27 cellular contexts compared by ENCODE assay signal in the genomic region with DNA sequence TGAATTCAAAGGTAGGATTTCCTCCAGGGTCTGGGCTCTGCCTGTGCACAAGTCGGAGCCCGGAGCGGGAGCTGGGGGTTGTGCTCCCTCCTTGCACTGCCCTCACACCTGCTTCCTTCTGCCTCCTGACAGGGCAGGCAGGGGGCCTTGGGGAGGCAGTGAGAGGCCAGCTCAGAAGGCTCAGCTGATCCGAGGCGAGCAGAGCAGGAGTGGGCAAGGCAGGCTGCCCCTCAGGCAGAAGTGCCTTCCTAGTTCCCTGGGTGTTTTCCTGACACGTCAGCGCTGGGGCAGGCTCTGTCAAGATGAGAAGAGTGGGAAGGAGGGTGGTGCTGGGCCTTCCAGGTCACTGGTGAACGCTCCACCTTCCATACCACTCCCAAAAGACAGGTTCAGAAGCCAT. TPM values are rescaled to one million over a fixed set of nuclear protein-coding genes. Genes with fewer than 3 reads are reported as not detected.
DNase-seq lines count a peak whose midpoint lies in the region; ATAC-seq and TF ChIP-seq lines count a peak whose summit lies in the region.
"Had no signal": no experiment of that assay in that cellular context is flagged by ENCODE, and none has a peak within 500 bp of the region (broad histone marks: within the 10 kb centered on the region; RNA-seq: fewer than 3 reads in every experiment).

No MANE protein-coding gene starts in this region.

- H3K9ac ChIP-seq in iPS-15b (ENCODE audit: low read depth, low read length): peak overlapping the region; percentile 47

- H3K4me3 ChIP-seq in HEK293 (ENCODE audit: low read depth, low read length) (no peak overlapping the region), iPS-15b (ENCODE audit: low read depth, low read length) (no peak overlapping the region), gastrocnemius medialis (no peak overlapping the region)
- H3K4me3 ChIP-seq: pancreas, right atrium auricular region had no signal

- no peaks in the 10 kb centered on the region for H3K9me3 ChIP-seq in HEK293 (ENCODE audit: control insufficient read depth, insufficient read depth, low read depth, low read length)
- H3K9me3 ChIP-seq in iPS-15b (ENCODE audit: control insufficient read depth, insufficient read depth, low read length): no peaks in the 10 kb centered on the region
- no peaks in the 10 kb centered on the region for H3K9me3 ChIP-seq in gastrocnemius medialis
- H3K9me3 ChIP-seq: pancreas, right atrium auricular region had no signal

- H3K4me1 Mint-ChIP-seq in activated T-helper 17 cell treated with anti-CD3 and anti-CD28 coated beads, Interleukin-2, amount 50 U/mL, for 72 hours: no peaks in the 10 kb centered on the region

- no peak overlapping the region for H3K27ac ChIP-seq in HEK293 (ENCODE audit: extremely low read depth, low read depth, low read length)
- peak overlapping the region in 3 of 4 donors; percentile 32 to 55 (median 34) for H3K27ac ChIP-seq in gastrocnemius medialis
- H3K27ac ChIP-seq: pancreas, right atrium auricular region, VCaP had no signal

- no peak for TF ChIP-seq CTCF in HEK293 (tag by site-specific recombination; IDR thresholded peaks at IDR 0.05)
- TF ChIP-seq CTCF in gastrocnemius medialis (IDR thresholded peaks at IDR 0.05 in 4 of 5, conservative IDR thresholded peaks at IDR 0.05 in 1 of 5): no peak

- CTCF ChIA-PET in HEK293 (lab: Yijun Ruan, JAX): interaction anchor here (4.7 kb wide), 1 partner anchor 11 kb away, joined by 29 read pairs; no protein-coding TSS in a partner anchor

- no peak for ATAC-seq in activated T-helper 17 cell treated with anti-CD3 and anti-CD28 coated beads, Interleukin-2, amount 50 U/mL, for 72 hours (replicated peaks)
- ATAC-seq in gastrocnemius medialis (no peak), HG03159 (IDR thresholded peaks at IDR 0.05; ENCODE audit: unreplicated experiment) (no peak)
- ATAC-seq: natural killer cell; pancreas; stimulated activated memory B cell treated with anti-CD40 and anti-IgM and Interleukin-4, amounts not matched to agents 10 μg/mL and 1 μg/mL and 100 μg/mL, for 72 hours had no signal

- H3K27ac Mint-ChIP-seq in activated T-helper 17 cell treated with anti-CD3 and anti-CD28 coated beads, Interleukin-2, amount 50 U/mL, for 72 hours: peak overlapping the region; percentile 43
- H3K27ac Mint-ChIP-seq: stimulated activated memory B cell treated with anti-CD40 and anti-IgM and Interleukin-4, amounts not matched to agents 10 μg/mL and 1 μg/mL and 100 μg/mL, for 72 hours; T-helper 2 cell treated with Interferon-gamma antibody and Interleukin-4, amounts not matched to agents 5 μg/mL and 100 μg/mL, for 36 hours had no signal

- peaks cover 40% of the 10 kb centered on the region for H3K36me3 Mint-ChIP-seq in activated T-helper 17 cell treated with anti-CD3 and anti-CD28 coated beads, Interleukin-2, amount 50 U/mL, for 72 hours (ENCODE audit: low read depth)
- H3K36me3 Mint-ChIP-seq: natural killer cell had no signal

- no peak for DNase-seq in gastrocnemius medialis
- DNase-seq in effector CD8-positive, alpha-beta T cell (lab: John Stamatoyannopoulos, UW): no peak
- DNase-seq in mucosa of gallbladder (ENCODE audit: low spot score): no peak
- DNase-seq: activated CD4-positive, alpha-beta T cell treated with anti-CD3 and anti-CD28 coated beads, Interleukin-2, amount 50 U/mL, for 1 hour; activated naive CD4-positive, alpha-beta T cell treated with anti-CD3 and anti-CD28 coated beads for 36 hours; C1 segment of cervical spinal cord; COR-L47; cortex of kidney; DMS79; GF-D8; hypothalamus; natural killer cell; NCI-H1436; NCI-H2107; NCI-H446 treated with DMSO at 0.1 percent for 48 hours; stimulated activated CD4-positive, alpha-beta T cell treated with anti-CD3 and anti-CD28 coated beads, Interleukin-12 subunit alpha, Interleukin-12 subunit beta, amount 100 ng/mL, for 4 hours; stimulated activated CD4-positive, alpha-beta T cell treated with anti-CD3 and anti-CD28 coated beads, Interleukin-4, amount 100 ng/mL, for 24 hours; substantia nigra had no signal

- POLR2A ChIA-PET in HEK293 (lab: Yijun Ruan, JAX): no interaction called here

- H3K36me3 ChIP-seq in HEK293 (ENCODE audit: control insufficient read depth in 2 of 2, insufficient read depth in 1 of 2, low read length in 2 of 2): peaks cover 0 to 39% of the 10 kb centered on the region in 2 experiments; a peak in 1 of 3 replicates
- no peaks in the 10 kb centered on the region for H3K36me3 ChIP-seq in iPS-15b (ENCODE audit: control insufficient read depth, insufficient read depth, low read length)
- no peaks in the 10 kb centered on the region for H3K36me3 ChIP-seq in gastrocnemius medialis
- H3K36me3 ChIP-seq: pancreas had no signal

- intact Hi-C loops in gastrocnemius medialis (cut with DNase I; ENCODE audit: low total_unique reads): no loop called here

- H3K27me3 ChIP-seq in iPS-15b (ENCODE audit: control insufficient read depth, insufficient read depth, low read length) (no peaks in the 10 kb centered on the region), gastrocnemius medialis (no peaks in the 10 kb centered on the region)
- H3K27me3 ChIP-seq: right atrium auricular region had no signal

- no peaks in the 10 kb centered on the region for H3K27me3 Mint-ChIP-seq in activated T-helper 17 cell treated with anti-CD3 and anti-CD28 coated beads, Interleukin-2, amount 50 U/mL, for 72 hours
- H3K27me3 Mint-ChIP-seq: stimulated activated memory B cell treated with anti-CD40 and anti-IgM and Interleukin-4, amounts not matched to agents 10 μg/mL and 1 μg/mL and 100 μg/mL, for 72 hours had no signal

- H3K9me3 Mint-ChIP-seq in activated T-helper 17 cell treated with anti-CD3 and anti-CD28 coated beads, Interleukin-2, amount 50 U/mL, for 72 hours: no peaks in the 10 kb centered on the region
- H3K9me3 Mint-ChIP-seq: activated naive CD4-positive, alpha-beta T cell treated with anti-CD3 and anti-CD28 coated beads for 36 hours; natural killer cell; stimulated activated memory B cell treated with anti-CD40 and anti-IgM and Interleukin-4, amounts not matched to agents 10 μg/mL and 1 μg/mL and 100 μg/mL, for 72 hours; T-helper 2 cell treated with Interferon-gamma antibody and Interleukin-4, amounts not matched to agents 5 μg/mL and 100 μg/mL, for 36 hours had no signal

- H3K4me1 ChIP-seq in HEK293 (ENCODE audit: control insufficient read depth, insufficient read depth, low read length) (peaks cover 8% of the 10 kb centered on the region; the same call in 1 of the 2 replicates), iPS-15b (ENCODE audit: control insufficient read depth, insufficient read depth, low read length) (no peaks in the 10 kb centered on the region), gastrocnemius medialis (peaks cover 0 to 9% of the 10 kb centered on the region in 2 donors)
- H3K4me1 ChIP-seq: pancreas had no signal

- no peak overlapping the region for H3K4me3 Mint-ChIP-seq in activated T-helper 17 cell treated with anti-CD3 and anti-CD28 coated beads, Interleukin-2, amount 50 U/mL, for 72 hours
- H3K4me3 Mint-ChIP-seq: activated naive CD4-positive, alpha-beta T cell treated with anti-CD3 and anti-CD28 coated beads for 36 hours; natural killer cell; stimulated activated memory B cell treated with anti-CD40 and anti-IgM and Interleukin-4, amounts not matched to agents 10 μg/mL and 1 μg/mL and 100 μg/mL, for 72 hours; T-helper 2 cell treated with Interferon-gamma antibody and Interleukin-4, amounts not matched to agents 5 μg/mL and 100 μg/mL, for 36 hours had no signal

- in situ Hi-C loops in gastrocnemius medialis (cut with MboI; ENCODE audit: low sequenced_read_pairs in 4 of 4): no loop called here

- TF ChIP-seq POLR2A in gastrocnemius medialis (IDR thresholded peaks at IDR 0.05): no peak

TF ChIP-seq in HEK293, 187 proteins besides CTCF, POLR2A, EP300 and RAD21:
- TF ChIP-seq ZNF600 (tag by site-specific recombination; IDR thresholded peaks at IDR 0.05): peak; percentile 64
- no peak for TF ChIP-seq SCRT2 (tag by site-specific recombination; IDR thresholded peaks at IDR 0.05)
TF ChIP-seq in HEK293: peak in this region for 1.

RNA-seq across cellular contexts. Expression of a gene that starts 5.5 kb away (rescaled TPM):
- 100 to 1,000 TPM; 113 to 224 TPM for total RNA-seq in activated T-helper 17 cell treated with anti-CD3 and anti-CD28 coated beads, Interleukin-2, amount 50 U/mL, for 72 hours
- total RNA-seq in gastrocnemius medialis (100 to 1,000 TPM in 3 of 4 donors, 10 to 100 TPM in 1; 73.9 to 157 (median 115) TPM), mucosa of gallbladder (108 TPM)

RNA-seq across cellular contexts. Expression of a gene that starts 52.7 kb away (rescaled TPM):
- total RNA-seq in activated T-helper 17 cell treated with anti-CD3 and anti-CD28 coated beads, Interleukin-2, amount 50 U/mL, for 72 hours: 1 to 10 TPM; 7.1 to 7.8 TPM
- total RNA-seq in gastrocnemius medialis (1 to 10 TPM; 1.3 to 8.6 (median 3.8) TPM), mucosa of gallbladder (14.4 TPM)

RNA-seq across cellular contexts. Expression of a gene that starts 53.6 kb away (rescaled TPM):
- 100 to 1,000 TPM in 1 of 2 donors, 10 to 100 TPM in 1; 85.5 to 134 TPM for total RNA-seq in activated T-helper 17 cell treated with anti-CD3 and anti-CD28 coated beads, Interleukin-2, amount 50 U/mL, for 72 hours
- total RNA-seq in gastrocnemius medialis (10 to 100 TPM; 15.9 to 56.4 (median 51.8) TPM), mucosa of gallbladder (69.5 TPM)
